In the genomic region with DNA sequence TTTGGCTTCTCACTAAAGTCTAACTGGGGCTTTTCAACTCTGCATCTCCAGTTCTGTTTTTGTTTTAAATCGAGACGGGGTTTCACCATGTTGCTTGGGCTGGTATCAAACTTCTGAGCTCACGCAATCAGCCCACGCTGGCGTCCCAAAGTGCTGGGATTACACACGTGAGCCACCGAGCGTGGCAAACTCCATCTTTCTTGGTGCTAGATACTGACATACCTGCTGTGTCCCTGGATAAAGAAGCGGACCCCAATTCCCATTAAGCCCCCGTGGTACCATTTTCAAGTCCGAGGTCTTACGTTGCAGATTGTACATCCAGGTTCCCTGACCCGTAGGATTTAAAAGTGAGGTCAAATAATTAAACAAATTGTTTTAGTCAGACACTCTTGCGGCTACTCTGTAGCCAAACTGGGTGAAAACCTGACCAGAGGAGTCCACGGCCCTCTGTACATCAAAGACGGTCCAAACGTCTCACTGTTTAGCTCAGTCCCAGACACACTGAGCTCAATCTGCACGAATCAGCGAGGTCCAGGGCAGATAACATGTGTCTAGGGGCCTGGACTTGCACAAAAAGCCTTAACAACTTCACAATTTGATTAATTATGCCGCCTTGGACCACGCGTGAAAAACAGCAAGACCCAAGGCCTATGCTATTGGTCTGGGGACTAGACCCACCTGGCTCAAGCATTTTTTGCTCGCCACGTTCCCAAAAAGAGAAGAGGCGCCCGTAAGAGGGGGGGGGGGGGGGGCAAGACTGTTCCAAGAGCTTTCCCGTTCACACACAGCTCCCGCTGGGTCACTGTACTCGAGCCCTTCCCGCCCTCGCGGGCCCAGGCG, we compare ENCODE assay signal across 8 cellular contexts. TPM values are rescaled to one million over a fixed set of nuclear protein-coding genes. Genes with fewer than 3 reads are reported as not detected.
DNase-seq lines count a peak whose midpoint lies in the region; ATAC-seq and TF ChIP-seq lines count a peak whose summit lies in the region.

No MANE protein-coding gene starts in this region.

- H3K79me2 ChIP-seq in ACC112 (ENCODE audit: control insufficient read depth, insufficient read depth, low read length, unreplicated experiment) = peaks cover 82% of the 10 kb centered on the region

- BruUV-seq in Panc1 (replicated peaks; lab: Mats Ljungman, UMichigan) = no TSS peak

- H3K36me3 ChIP-seq in ACC112 (ENCODE audit: insufficient read depth, low read length) (peaks cover 23% of the 10 kb centered on the region), Panc1 (ENCODE audit: control insufficient read depth, insufficient read depth, low read length) (peaks cover 25% of the 10 kb centered on the region), lung (ENCODE audit: control insufficient read depth in 2 of 2, insufficient read depth in 2 of 2, low read length in 2 of 2) (peaks cover 0 to 8% of the 10 kb centered on the region in 2 donors), subcutaneous abdominal adipose tissue (ENCODE audit: control insufficient read depth in 5 of 5, insufficient read depth in 5 of 5, low read length in 5 of 5) (peaks cover 0 to 28% (median 4%) of the 10 kb centered on the region in 5 donors)

- in situ Hi-C loops in Panc1 (cut with HindIII; ENCODE audit: low pct_unique_long_range_greater_than_20kb, low sequenced_read_pairs) = no loop called here

- H3K9me3 ChIP-seq in Panc1 (ENCODE audit: control insufficient read depth, insufficient read depth, low read depth, low read length) (no peaks in the 10 kb centered on the region), lung (ENCODE audit: control insufficient read depth in 2 of 2, insufficient read depth in 1 of 2, low read length in 1 of 2) (no peaks in the 10 kb centered on the region), subcutaneous abdominal adipose tissue (ENCODE audit: control insufficient read depth in 5 of 5, low read length in 5 of 5) (no peaks in the 10 kb centered on the region)

- H3K4me3 ChIP-seq in ACC112 (ENCODE audit: low read depth, low read length) (peak overlapping the region; percentile 82), Panc1 (ENCODE audit: low read depth in 2 of 2, low read length in 2 of 2) (peak overlapping the region; percentile 81 to 87), coronary artery (peak overlapping the region; percentile 87), lung (peak overlapping the region; percentile 69), subcutaneous abdominal adipose tissue (ENCODE audit: low read depth in 1 of 5, low read length in 5 of 5) (peak overlapping the region; percentile 86 to 100 (median 99))

- ATAC-seq in GM18907 (IDR thresholded peaks at IDR 0.05; ENCODE audit: unreplicated experiment) (peak; percentile 0), Panc1 (peak; percentile 23), lung (ENCODE audit: insufficient read depth, low FRiP score) (peak; percentile 3)

- H2AFZ ChIP-seq in ACC112 (ENCODE audit: low read length, unreplicated experiment) = peak overlapping the region; percentile 26

- H3K27ac ChIP-seq in ACC112 (ENCODE audit: low read depth, low read length) (peak overlapping the region; percentile 59), Panc1 (ENCODE audit: low read length) (peak overlapping the region; percentile 93), coronary artery (peak overlapping the region; percentile 90 to 97), lung (ENCODE audit: low read depth in 1 of 2, low read length in 1 of 2) (peak overlapping the region; percentile 93 to 95), subcutaneous abdominal adipose tissue (ENCODE audit: low read depth, low read length) (peak overlapping the region; percentile 100)

- CTCF ChIA-PET in Panc1 (lab: Charles Lee) = interaction anchor here (0.6 to 1.2 kb wide), 2 partner anchors 20 kb away, joined by 3 read pairs; no protein-coding TSS in a partner anchor

- WGBS in lung, 2 donors = 21 to 31% methylated on average over 29 to 33 of the region's 33 CpGs

- no peak for DNase-seq in Panc1 (ENCODE audit: low read depth, low spot score)
- DNase-seq in coronary artery (ENCODE audit: low spot score) = no peak
- no peak for DNase-seq in lung (ENCODE audit: low spot score)
- no peak for DNase-seq in mesenteric fat pad (ENCODE audit: low spot score)
- DNase-seq in NCI-H510A (lab: John Stamatoyannopoulos, UW) = no peak

- intact Hi-C loops in Panc1 (cut with micrococcal nuclease; ENCODE audit: unreplicated experiment) = no loop called here

- no peak for TF ChIP-seq CTCF in Panc1 (IDR thresholded peaks at IDR 0.05)
- TF ChIP-seq CTCF in coronary artery (IDR thresholded peaks at IDR 0.05) = no peak
- TF ChIP-seq CTCF in lung (IDR thresholded peaks at IDR 0.05; ENCODE audit: control extremely low read depth, extremely low read depth) = no peak

- H3K9ac ChIP-seq in subcutaneous abdominal adipose tissue (ENCODE audit: low read length in 5 of 5) = peak overlapping the region; percentile 97 to 100 (median 100)

- H3K4me1 ChIP-seq in ACC112 (ENCODE audit: control insufficient read depth, insufficient read depth, low read length, unreplicated experiment) (peaks cover 48% of the 10 kb centered on the region), Panc1 (ENCODE audit: control insufficient read depth, insufficient read depth, low read length) (peaks cover 33% of the 10 kb centered on the region), lung (ENCODE audit: control insufficient read depth in 2 of 2, insufficient read depth in 2 of 2, low read length in 2 of 2) (peaks cover 2 to 25% of the 10 kb centered on the region in 2 donors), subcutaneous abdominal adipose tissue (ENCODE audit: control insufficient read depth in 5 of 5, insufficient read depth in 5 of 5, low read length in 5 of 5) (peaks cover 3 to 50% (median 42%) of the 10 kb centered on the region in 5 donors)

- POLR2A ChIA-PET in Panc1 (lab: Charles Lee) = interaction anchor here (0.5 to 1.5 kb wide), 6 partner anchors 16 to 630 kb away, joined by 3 to 36 read pairs (median 5); partner anchors contain the start of gene APTX

- H3K27me3 ChIP-seq in ACC112 (ENCODE audit: insufficient read depth, low read length) = no peaks in the 10 kb centered on the region
- H3K27me3 ChIP-seq in Panc1 (ENCODE audit: control insufficient read depth, insufficient read depth, low read length) = no peaks in the 10 kb centered on the region
- H3K27me3 ChIP-seq in lung (ENCODE audit: control insufficient read depth, insufficient read depth) = no peaks in the 10 kb centered on the region
- no peaks in the 10 kb centered on the region for H3K27me3 ChIP-seq in subcutaneous abdominal adipose tissue (ENCODE audit: control insufficient read depth in 5 of 5, insufficient read depth in 4 of 5, low read length in 5 of 5)

RNA-seq across cellular contexts. Expression of gene DNAJA1, which starts 0.7 kb away (rescaled TPM):
- total RNA-seq in Panc1 (2021; ENCODE audit: unreplicated experiment) = 246 TPM
- 259 TPM for polyA plus RNA-seq in Panc1 (2012; ENCODE audit: insufficient read length)
- total RNA-seq in lung = 100 to 1,000 TPM in 1 of 2 donors, 10 to 100 TPM in 1; 92.5 to 117 TPM
- 100 to 1,000 TPM in 1 of 2 donors, 10 to 100 TPM in 1; 51.9 to 127 TPM for polyA plus RNA-seq in lung
- 112 TPM for total RNA-seq in mesenteric fat pad

RNA-seq across cellular contexts. Expression of gene APTX, which starts 22.9 kb away (rescaled TPM):
- 42.2 TPM for total RNA-seq in Panc1 (2021; ENCODE audit: unreplicated experiment)
- polyA plus RNA-seq in Panc1 (2012; ENCODE audit: insufficient read length) = 41.5 TPM
- total RNA-seq in lung = 10 to 100 TPM; 26.3 to 26.8 TPM
- 10 to 100 TPM; 25.2 to 29.1 TPM for polyA plus RNA-seq in lung
- 17.6 TPM for total RNA-seq in mesenteric fat pad

RNA-seq across cellular contexts. Expression of gene SMU1, which starts 52.1 kb away (rescaled TPM):
- total RNA-seq in Panc1 (2021; ENCODE audit: unreplicated experiment) = 30.3 TPM
- polyA plus RNA-seq in Panc1 (2012; ENCODE audit: insufficient read length) = 14.1 TPM
- 10 to 100 TPM; 17.2 to 27.4 TPM for total RNA-seq in lung
- 10 to 100 TPM in 1 of 2 donors, 1 to 10 TPM in 1; 7.3 to 12.5 TPM for polyA plus RNA-seq in lung
- 17.6 TPM for total RNA-seq in mesenteric fat pad
